ENCODE assay signal across 8 cellular contexts in genomic region chr22:21001601-21002325, GRCh38. TPM values are rescaled to one million over a fixed set of nuclear protein-coding genes. Genes with fewer than 3 reads are reported as not detected.
DNase-seq lines count a peak whose midpoint lies in the region; ATAC-seq, FAIRE-seq and TF ChIP-seq lines count a peak whose summit lies in the region.

Gene THAP7 (minus strand): TSS chr22:21002118. CDS start chr22:21001911, 207 bp downstream.

- WGBS in pancreas, 2 donors: 0% methylated on average over 80 to 83 of the region's 83 CpGs
- 0 to 1% methylated on average over 22 to 32 of the region's 83 CpGs for WGBS in thyroid gland, 2 donors

- ATAC-seq in HG02798 (IDR thresholded peaks at IDR 0.05; ENCODE audit: poor library complexity, unreplicated experiment) (peak; percentile 90), Right ventricle myocardium inferior (peak; percentile 97), pancreas (peak; percentile 93 to 98 (median 94))

- DNase-seq in GM12891 (ENCODE audit: insufficient read length, low spot score) (peak; percentile 96), NCI-H1417 treated with DMSO at 0.1 percent for 48 hours (lab: John Stamatoyannopoulos, UW) (peak; percentile 66), SW 1271 (lab: John Stamatoyannopoulos, UW) (peak; percentile 72 to 88), Right ventricle myocardium inferior (ENCODE audit: missing footprints) (peak; percentile 98), pancreas (peak; percentile 95 to 98 (median 96)), thyroid gland (peak; percentile 97 to 98)
- DNase-seq in activated naive CD8-positive, alpha-beta T cell treated with anti-CD3 and anti-CD28 coated beads, Interleukin-2, amount 50 U/mL, for 16 hours (ENCODE audit: low read depth, low spot score): peak; percentile 94

- FAIRE-seq in GM12891 (lab: Jason Lieb, UNC) (peak; percentile 100), pancreas (lab: Jason Lieb, UNC) (no peak)

- H3K4me3 ChIP-seq in pancreas (peak within 1 kb of the TSS; percentile 46 to 74 (median 66)), thyroid gland (replicated peaks in 1 of 3) (peak within 1 kb of the TSS; percentile 47 to 87 (median 62))

- peak; percentile 75 for TF ChIP-seq POLR2A in GM12891 (IDR thresholded peaks at IDR 0.05; ENCODE audit: low read depth, low read length)
- TF ChIP-seq POLR2A in thyroid gland (IDR thresholded peaks at IDR 0.05): peak in 1 of 2 donors; percentile 83

- H3K4me1 ChIP-seq in pancreas: peaks cover 0 to 24% (median 22%) of the 10 kb centered on the region in 3 donors
- H3K4me1 ChIP-seq in thyroid gland: peaks cover 18 to 29% of the 10 kb centered on the region in 2 donors

- intact Hi-C loops in Right ventricle myocardium inferior (cut with DNase I): loop anchor here (1.0 to 10.0 kb wide), 2 partner anchors 19 to 87 kb away; partner anchors contain the start of genes CRKL and LZTR1
- intact Hi-C loops in pancreas (cut with DNase I): no loop called here
- intact Hi-C loops in thyroid gland (cut with DNase I): no loop called here

- H3K36me3 ChIP-seq in pancreas (peaks cover 0 to 10% (median 5%) of the 10 kb centered on the region in 3 donors), thyroid gland (peaks cover 4 to 11% of the 10 kb centered on the region in 2 donors)

- H3K27me3 ChIP-seq in pancreas (no peaks in the 10 kb centered on the region), thyroid gland (no peaks in the 10 kb centered on the region)

- H3K9me3 ChIP-seq in pancreas (no peaks in the 10 kb centered on the region), thyroid gland (no peaks in the 10 kb centered on the region)

- H3K27ac ChIP-seq in pancreas (peak within 1 kb of the TSS; percentile 98 to 99 (median 98)), thyroid gland (peak within 1 kb of the TSS; percentile 88 to 99 (median 98))

- TF ChIP-seq CTCF in pancreas (IDR thresholded peaks at IDR 0.05) (no peak), thyroid gland (IDR thresholded peaks at IDR 0.05) (no peak)

TF ChIP-seq in GM12891, 5 proteins besides CTCF, POLR2A, EP300 and RAD21:
- TF ChIP-seq PAX5 (IDR thresholded peaks at IDR 0.05; ENCODE audit: insufficient read depth, low read length, severe bottlenecking) (peak; percentile 86), TAF1 (IDR thresholded peaks at IDR 0.05; ENCODE audit: low read depth, low read length) (peak; percentile 92), POLR2AphosphoS5 (IDR thresholded peaks at IDR 0.05; ENCODE audit: low read depth, low read length) (peak; percentile 90), POU2F2 (IDR thresholded peaks at IDR 0.05; ENCODE audit: low read depth, low read length) (no peak; the same call in 1 of the 2 replicates)

RNA-seq across cellular contexts. Expression of gene THAP7, which starts in this region (rescaled TPM):
- polyA plus RNA-seq in GM12891 (2012; ENCODE audit: low read depth, missing spikeins): 18.9 TPM
- total RNA-seq in Right ventricle myocardium inferior (17.0 TPM), pancreas (10 to 100 TPM in 5 of 6 donors, 1 to 10 TPM in 1; 9.0 to 16.0 (median 13.0) TPM), thyroid gland (10 to 100 TPM; 51.0 to 75.0 (median 58.9) TPM)
- 10 to 100 TPM; 52.1 to 54.9 TPM for polyA plus RNA-seq in pancreas

Comparison
In these comparisons a context has a peak if more than half of its experiments do, and no peak if none do; other contexts are left out.
1. Peak in every context shown above with its lines: DNase-seq, ATAC-seq, H3K4me3 ChIP-seq and H3K27ac ChIP-seq.